In the genomic region with DNA sequence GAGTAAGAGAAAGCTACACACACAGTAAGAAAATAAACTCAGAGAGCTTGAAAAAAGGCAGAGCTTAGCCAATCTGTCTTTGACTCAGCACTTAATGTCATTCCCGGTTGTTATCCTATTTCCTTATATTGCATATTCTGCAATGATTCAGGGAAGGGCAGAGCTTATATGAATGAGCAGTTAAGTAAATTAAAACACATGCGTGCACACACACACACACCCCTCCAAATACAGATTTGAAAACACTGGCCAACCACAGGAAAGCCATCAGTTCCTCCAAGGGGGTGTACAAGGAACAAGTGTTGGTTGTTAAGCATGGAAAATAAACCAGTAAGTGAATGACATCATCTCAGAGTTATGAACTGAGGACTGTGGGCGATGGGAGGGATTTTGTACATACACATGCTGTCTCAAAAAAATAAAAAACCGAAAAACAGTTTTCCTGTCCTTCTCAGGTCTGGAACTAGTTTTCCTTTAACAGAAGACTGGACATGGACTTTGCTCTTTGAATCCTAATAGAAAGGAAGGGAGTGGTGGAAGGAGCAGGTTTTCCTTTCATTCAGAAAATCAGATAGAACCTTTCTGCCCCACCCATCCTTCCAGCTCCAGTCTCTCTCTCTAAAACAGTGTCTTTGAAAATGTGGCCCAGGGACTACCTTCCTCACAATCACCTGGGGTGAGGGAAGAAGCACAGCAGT, we compare ENCODE assay signal across 8 cellular contexts. TPM values are rescaled to one million over a fixed set of nuclear protein-coding genes. Genes with fewer than 3 reads are reported as not detected.
DNase-seq lines count a peak whose midpoint lies in the region; ATAC-seq and TF ChIP-seq lines count a peak whose summit lies in the region.

No MANE protein-coding gene starts in this region.

- peaks cover 25% of the 10 kb centered on the region for H3K4me1 Mint-ChIP-seq in chondrocyte (ENCODE audit: low read depth)

- peak overlapping the region; percentile 97 for H3K27ac Mint-ChIP-seq in chondrocyte (ENCODE audit: unreplicated experiment)

- H3K4me1 ChIP-seq in upper lobe of right lung: no peaks in the 10 kb centered on the region
- H3K4me1 ChIP-seq in spleen: peaks cover 6 to 20% (median 14%) of the 10 kb centered on the region in 6 donors

- no peaks in the 10 kb centered on the region for H3K9me3 ChIP-seq in upper lobe of right lung
- H3K9me3 ChIP-seq in spleen: no peaks in the 10 kb centered on the region

- 26 to 41% (median 31%) methylated on average over 4 of the region's 4 CpGs for WGBS in spleen, 5 donors

- H3K27ac ChIP-seq in upper lobe of right lung (no peak overlapping the region), spleen (no peak overlapping the region)

- peak overlapping the region; percentile 73 for H3K4me3 ChIP-seq in NB4 (ENCODE audit: low read depth, low read length)
- no peak overlapping the region for H3K4me3 ChIP-seq in upper lobe of right lung
- H3K4me3 ChIP-seq in spleen: peak overlapping the region in 2 of 8 donors; percentile 36 to 67

- no peaks in the 10 kb centered on the region for H3K27me3 Mint-ChIP-seq in chondrocyte (ENCODE audit: low read depth)

- H3K9me3 Mint-ChIP-seq in chondrocyte (ENCODE audit: low read depth): no peaks in the 10 kb centered on the region

- ATAC-seq in upper lobe of right lung: no peak

- DNase-seq in GM04503 (ENCODE audit: low read depth) (peak; percentile 76), NB4 (ENCODE audit: low read depth) (peak; percentile 41), chondrocyte (ENCODE audit: low spot score) (no peak), non-pigmented ciliary epithelial cell (ENCODE audit: low read depth) (peak; percentile 75), DMS153 (lab: John Stamatoyannopoulos, UW) (no peak), upper lobe of right lung (no peak), HuH-7 (ENCODE audit: low spot score) (no peak), spleen (no peak)

- no peaks in the 10 kb centered on the region for H3K36me3 ChIP-seq in upper lobe of right lung
- H3K36me3 ChIP-seq in spleen: peaks cover 0 to 4% (median 0%) of the 10 kb centered on the region in 6 donors

- TF ChIP-seq CTCF in NB4 (IDR thresholded peaks at IDR 0.05; ENCODE audit: low read depth, low read length) (no peak), chondrocyte (IDR thresholded peaks at IDR 0.05) (no peak), upper lobe of right lung (IDR thresholded peaks at IDR 0.05) (no peak), spleen (IDR thresholded peaks at IDR 0.05 in 8 of 11, conservative IDR thresholded peaks at IDR 0.05 in 3 of 11) (no peak)

- H3K36me3 Mint-ChIP-seq in chondrocyte (ENCODE audit: low read depth): no peaks in the 10 kb centered on the region

- TF ChIP-seq POLR2A in NB4 (IDR thresholded peaks at IDR 0.05; ENCODE audit: extremely low read depth, insufficient read length) (no peak), spleen (IDR thresholded peaks at IDR 0.05) (no peak)

- H3K27me3 ChIP-seq in upper lobe of right lung (no peaks in the 10 kb centered on the region), spleen (replicated peaks in 1 of 7) (peaks cover 0 to 34% (median 4%) of the 10 kb centered on the region in 7 donors)

- peak overlapping the region; percentile 97 for H3K4me3 Mint-ChIP-seq in chondrocyte (ENCODE audit: unreplicated experiment)

- intact Hi-C loops in upper lobe of right lung (cut with DNase I) (no loop called here), spleen (cut with DNase I; ENCODE audit: low total_unique reads) (no loop called here)

RNA-seq across cellular contexts. Expression of a gene that starts 1.0 kb away (rescaled TPM):
- 6.8 to 10.8 TPM (median 9.8 TPM) in 3 replicates for total RNA-seq in chondrocyte
- total RNA-seq in upper lobe of right lung: 1.3 TPM
- total RNA-seq in spleen: 1 to 10 TPM in 3 of 7 donors, under 1 TPM in 4; 0.43 to 2.2 (median 0.86) TPM
- under 1 TPM; 0.24 to 0.47 (median 0.35) TPM for polyA plus RNA-seq in spleen

RNA-seq across cellular contexts. Expression of a gene that starts 8.1 kb away (rescaled TPM):
- total RNA-seq in chondrocyte (not detected in 3 replicates), upper lobe of right lung (not detected), spleen (1 to 10 TPM; 2.3 to 6.4 (median 4.3) TPM)
- polyA plus RNA-seq in spleen: 1 to 10 TPM; 2.7 to 5.0 (median 2.8) TPM

RNA-seq across cellular contexts. Expression of a gene that starts 20.2 kb away (rescaled TPM):
- total RNA-seq in chondrocyte: 54.8 to 59.6 TPM (median 56.2 TPM) in 3 replicates
- 69.2 TPM for total RNA-seq in upper lobe of right lung
- total RNA-seq in spleen: 10 to 100 TPM; 34.7 to 50.5 (median 48.3) TPM
- polyA plus RNA-seq in spleen: 10 to 100 TPM; 48.1 to 74.7 (median 54.8) TPM

RNA-seq across cellular contexts. Expression of a gene that starts 29.9 kb away (rescaled TPM):
- total RNA-seq in chondrocyte: 14.4 to 21.6 TPM (median 16.4 TPM) in 3 replicates
- 22.4 TPM for total RNA-seq in upper lobe of right lung
- total RNA-seq in spleen: 10 to 100 TPM; 14.9 to 49.6 (median 26.2) TPM
- polyA plus RNA-seq in spleen: 10 to 100 TPM; 12.3 to 25.4 (median 13.8) TPM

RNA-seq across cellular contexts. Expression of a gene that starts 47.8 kb away (rescaled TPM):
- total RNA-seq in chondrocyte (0.36 TPM in 1 of 3 replicates, not detected in the others), upper lobe of right lung (0.78 TPM), spleen (1 to 10 TPM in 1 of 7 donors, under 1 TPM in 2, not detected in 4; 0.20 to 1.1 (median 0.46) TPM)
- polyA plus RNA-seq in spleen: under 1 TPM; 0.22 to 0.80 (median 0.27) TPM

Comparison
In these comparisons a context has a peak if more than half of its experiments do, and no peak if none do; other contexts are left out.
1. DNase-seq: peak in GM04503 (single experiment), NB4 (single experiment) and non-pigmented ciliary epithelial cell (single experiment); none in chondrocyte (single experiment), DMS153 (single experiment), upper lobe of right lung (single experiment), HuH-7 (single experiment) and spleen (single experiment).